ENCODE assay signal across 23 cellular contexts in the genomic region with DNA sequence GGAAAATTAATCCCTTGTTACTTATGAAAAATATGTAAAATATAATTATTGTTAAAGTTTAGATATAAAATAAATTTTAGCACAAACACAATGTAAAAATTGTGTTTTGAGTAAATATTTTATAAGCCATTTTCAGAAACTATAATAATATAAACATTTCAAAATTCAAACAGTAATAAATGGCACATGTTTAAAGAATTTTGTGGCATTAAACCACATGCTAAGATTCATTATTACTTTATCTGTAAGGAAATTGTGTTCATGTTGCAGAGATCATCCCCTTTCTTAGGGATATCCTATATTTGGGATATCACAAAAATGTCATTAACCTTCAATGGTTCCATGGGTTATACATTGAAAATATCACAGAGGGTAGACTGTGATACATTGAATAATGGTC.
"Had no signal": no experiment of that assay in that cellular context is flagged by ENCODE, and none has a peak within 500 bp of the region (broad histone marks: within the 10 kb centered on the region; RNA-seq: fewer than 3 reads in every experiment).

No MANE protein-coding gene starts in this region.

- DNase-seq: dermis blood vessel endothelial cell; dorsolateral prefrontal cortex; effector CD4-positive, alpha-beta T cell; effector memory CD4-positive, alpha-beta T cell; erythroblast; esophagus squamous epithelium; foreskin fibroblast; foreskin melanocyte; heart left ventricle; hypothalamus; immature natural killer cell; islet precursor cell; left cardiac atrium; left lung; left ventricle myocardium superior; lower lobe of right lung; mesenchymal stem cell; mucosa of descending colon; naive B cell had no signal

- H3K4me3 ChIP-seq: coronary artery, dorsolateral prefrontal cortex, esophagus squamous epithelium, gastroesophageal sphincter, heart left ventricle, hepatocyte, left lung, lower lobe of right lung, mucosa of descending colon had no signal

- H3K9me3 ChIP-seq: esophagus squamous epithelium, gastroesophageal sphincter, left lung, lower lobe of right lung, mucosa of descending colon had no signal

- H3K27ac ChIP-seq: coronary artery, dorsolateral prefrontal cortex, epithelial cell of prostate, esophagus squamous epithelium, gastroesophageal sphincter, heart left ventricle, hepatocyte, left lung, lower lobe of right lung had no signal

- H3K27me3 ChIP-seq: dorsolateral prefrontal cortex, esophagus squamous epithelium, gastroesophageal sphincter, heart left ventricle, hepatocyte, left lung had no signal

- H3K36me3 ChIP-seq: esophagus squamous epithelium, gastroesophageal sphincter, heart left ventricle, left lung, lower lobe of right lung had no signal

- H3K4me1 ChIP-seq: esophagus squamous epithelium, gastroesophageal sphincter, heart left ventricle, left lung, lower lobe of right lung had no signal
